Comparison of ENCODE assay signal across 7 cellular contexts in the genomic region with DNA sequence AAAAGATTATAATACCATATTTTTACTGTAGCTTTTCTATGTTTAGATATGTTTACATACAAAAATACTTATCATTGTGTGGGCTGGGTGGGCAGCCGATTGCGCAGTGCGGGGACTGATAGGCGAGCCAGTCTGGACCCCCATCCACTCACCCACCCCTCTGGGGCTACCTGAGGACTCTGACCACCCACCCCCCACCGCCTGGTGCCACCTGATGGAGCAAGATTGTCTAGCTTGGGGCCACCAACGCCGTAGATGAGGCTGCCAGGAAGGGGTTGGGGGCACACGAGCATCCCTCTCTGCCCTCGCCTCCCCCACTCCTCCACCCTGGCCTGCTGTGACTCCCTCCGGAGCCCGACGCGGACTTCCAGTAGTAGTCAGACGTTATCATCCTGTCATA. TPM values are rescaled to one million over a fixed set of nuclear protein-coding genes. Genes with fewer than 3 reads are reported as not detected.
"Had no signal": no experiment of that assay in that cellular context is flagged by ENCODE, and none has a peak within 500 bp of the region (broad histone marks: within the 10 kb centered on the region; RNA-seq: fewer than 3 reads in every experiment).

No MANE protein-coding gene starts in this region.

- H3K27ac ChIP-seq: HL-60 had no signal

- H3K4me3 ChIP-seq: GM23338, HAP-1 had no signal

- H3K4me1 ChIP-seq: HAP-1 had no signal

- H2AFZ ChIP-seq: GM23338 had no signal

- H3K36me3 ChIP-seq: HAP-1 had no signal

- ATAC-seq: GM23338, HCT116, HepG2 had no signal

- H3K4me2 ChIP-seq: GM23338 had no signal

- DNase-seq: HFFc6 had no signal

- H3K4me1 Mint-ChIP-seq: GM23338 had no signal

- H3K4me3 Mint-ChIP-seq: GM23338, HFFc6, IgD-negative memory B cell had no signal

- H3K27me3 Mint-ChIP-seq: IgD-negative memory B cell had no signal

- H3K27ac Mint-ChIP-seq: GM23338, HFFc6, IgD-negative memory B cell had no signal

RNA-seq across cellular contexts. Expression of gene GSTT2B, which starts 34.4 kb away (rescaled TPM):
- polyA plus RNA-seq: IgD-negative memory B cell had no signal

RNA-seq across cellular contexts. Expression of gene DDTL, which starts 40.1 kb away (rescaled TPM):
- polyA plus RNA-seq: HepG2 had no signal

RNA-seq across cellular contexts. Expression of gene GSTT2, which starts 53.4 kb away (rescaled TPM):
- total RNA-seq: GM23338, HepG2 had no signal
- polyA plus RNA-seq: HepG2, IgD-negative memory B cell had no signal
